Comparison of ENCODE assay signal across 8 cellular contexts in the genomic region with DNA sequence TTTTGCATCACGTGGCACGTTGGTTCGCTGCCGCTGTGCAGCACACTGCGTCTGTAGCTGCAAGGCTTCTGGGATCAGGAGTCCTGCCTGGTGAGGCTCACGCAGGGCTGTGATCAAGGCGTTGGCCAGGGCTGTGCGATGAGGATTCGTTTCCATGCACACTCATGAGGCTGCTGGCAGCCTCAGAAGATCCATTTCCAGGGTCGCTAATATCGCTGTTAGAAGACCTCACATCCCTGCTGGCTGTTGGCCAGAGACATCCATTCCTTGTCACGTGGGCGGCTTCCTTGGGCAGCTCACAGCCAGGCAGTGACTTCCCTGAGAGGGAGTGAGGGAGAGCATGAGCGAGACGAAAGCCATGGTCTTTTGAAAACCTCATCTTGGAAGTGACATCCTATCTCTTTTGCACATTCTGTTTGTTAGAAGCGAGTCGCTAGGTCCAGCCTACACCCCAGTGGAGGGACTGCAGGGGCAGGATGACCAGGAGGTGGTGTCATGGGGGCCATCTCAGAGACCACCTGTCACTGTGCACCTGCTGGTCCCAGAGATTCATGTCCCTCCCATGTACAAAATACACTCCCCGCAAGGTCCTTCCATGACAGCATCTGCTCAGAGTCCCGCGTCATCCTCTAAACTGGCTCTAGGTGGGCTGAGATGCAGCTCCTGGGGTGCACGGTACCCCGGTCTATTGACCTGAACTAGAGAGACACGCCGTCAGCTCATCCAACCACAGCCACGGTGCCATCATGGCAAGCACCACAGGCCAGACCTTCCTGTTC. TPM values are rescaled to one million over a fixed set of nuclear protein-coding genes. Genes with fewer than 3 reads are reported as not detected.
A peak's percentile ranks its signal among the peaks of the same experiment; 100 is the strongest.
DNase-seq lines count a peak whose midpoint lies in the region; ATAC-seq, FAIRE-seq and TF ChIP-seq lines count a peak whose summit lies in the region.
"Had no signal": no experiment of that assay in that cellular context is flagged by ENCODE, and none has a peak within 500 bp of the region (broad histone marks: within the 10 kb centered on the region; RNA-seq: fewer than 3 reads in every experiment).

No MANE protein-coding gene starts in this region.

- TF ChIP-seq POLR2A in adrenal gland (IDR thresholded peaks at IDR 0.05): peak in 1 of 2 donors; percentile 19

- H3K9me3 ChIP-seq in adrenal gland (replicated peaks in 1 of 3) (no peaks in the 10 kb centered on the region), right cardiac atrium (ENCODE audit: control insufficient read depth, low read length) (no peaks in the 10 kb centered on the region), skeletal muscle satellite cell (replicated peaks; ENCODE audit: low read length) (no peaks in the 10 kb centered on the region)

- TF ChIP-seq CTCF in adrenal gland (IDR thresholded peaks at IDR 0.05) (no peak), D721Med (IDR thresholded peaks at IDR 0.05; ENCODE audit: insufficient read depth, missing control alignments) (no peak)

- peak overlapping the region in 3 of 5 donors; percentile 55 to 86 (median 84) for H3K27ac ChIP-seq in adrenal gland
- H3K27ac ChIP-seq in right cardiac atrium (ENCODE audit: low read length): no peak overlapping the region

- DNase-seq in M059J (ENCODE audit: low read depth) (peak; percentile 32), adrenal gland (peak; percentile 39 to 84 (median 64)), right cardiac atrium (peak; percentile 75 to 80 (median 78)), D721Med (ENCODE audit: insufficient read length, low spot score) (no peak), glomerular visceral epithelial cell (ENCODE audit: extremely low spot score) (no peak), iPS-NIHi7 (ENCODE audit: extremely low spot score) (no peak)

- intact Hi-C loops in adrenal gland (cut with DNase I) (no loop called here), right cardiac atrium (cut with DNase I) (no loop called here)

- 45 to 52% (median 50%) methylated on average over 18 to 25 of the region's 25 CpGs for WGBS in adrenal gland, 4 donors
- WGBS in right cardiac atrium: 44% methylated on average over 25 of the region's 25 CpGs

- H3K4me1 ChIP-seq in adrenal gland (replicated peaks in 1 of 2) (peaks cover 26 to 37% of the 10 kb centered on the region in 2 donors), right cardiac atrium (ENCODE audit: control insufficient read depth, insufficient read depth, low read length) (peaks cover 14% of the 10 kb centered on the region), skeletal muscle satellite cell (ENCODE audit: control insufficient read depth, insufficient read depth, low read length) (peaks cover 21% of the 10 kb centered on the region)

- H3K27me3 ChIP-seq in adrenal gland (no peaks in the 10 kb centered on the region), right cardiac atrium (ENCODE audit: control insufficient read depth, insufficient read depth) (no peaks in the 10 kb centered on the region), skeletal muscle satellite cell (ENCODE audit: control insufficient read depth, insufficient read depth, low read length) (no peaks in the 10 kb centered on the region)

- H3K4me3 ChIP-seq in adrenal gland (no peak overlapping the region), right cardiac atrium (ENCODE audit: low read length) (no peak overlapping the region), skeletal muscle satellite cell (ENCODE audit: low read length) (no peak overlapping the region)

- peak overlapping the region; percentile 50 for H3K4me2 ChIP-seq in skeletal muscle satellite cell (ENCODE audit: low read length)

- H3K36me3 ChIP-seq in adrenal gland (replicated peaks in 1 of 2): no peaks in the 10 kb centered on the region
- H3K36me3 ChIP-seq in skeletal muscle satellite cell (ENCODE audit: insufficient read depth, low read length): no peaks in the 10 kb centered on the region

- peak overlapping the region; percentile 49 for H3K9ac ChIP-seq in skeletal muscle satellite cell (ENCODE audit: low read depth, low read length)

- ATAC-seq in right cardiac atrium: peak; percentile 69 to 80
- ATAC-seq: activated T-helper 17 cell treated with anti-CD3 and anti-CD28 coated beads, Interleukin-2, amount 50 U/mL, for 72 hours had no signal

- FAIRE-seq in D721Med (lab: Jason Lieb, UNC): no peak

RNA-seq across cellular contexts. Expression of a gene that starts 12.2 kb away (rescaled TPM):
- total RNA-seq in M059J (2014; rRNA removed; shearing (Covaris generic)): 7.5 and 15.8 TPM in 2 replicates
- total RNA-seq in adrenal gland (10 to 100 TPM; 15.5 to 35.2 (median 21.9) TPM), right cardiac atrium (10 to 100 TPM; 11.6 to 18.2 (median 14.6) TPM)
- polyA plus RNA-seq in adrenal gland (10 to 100 TPM in 2 of 3 donors, 1 to 10 TPM in 1; 8.2 to 73.9 (median 33.8) TPM), right cardiac atrium (20.8 TPM)
- total RNA-seq in skeletal muscle satellite cell (2012; rRNA removed): 8.1 and 8.4 TPM in 2 replicates

RNA-seq across cellular contexts. Expression of a gene that starts 56.1 kb away (rescaled TPM):
- 0.10 TPM in 1 of 2 replicates, not detected in the other for total RNA-seq in M059J (2014; rRNA removed; shearing (Covaris generic))
- 1 to 10 TPM in 1 of 8 donors, under 1 TPM in 6, not detected in 1; 0.28 to 3.0 (median 0.46) TPM for total RNA-seq in adrenal gland
- polyA plus RNA-seq in adrenal gland: 1 to 10 TPM in 1 of 3 donors, under 1 TPM in 2; 0.05 to 1.1 (median 0.24) TPM
- total RNA-seq in right cardiac atrium: under 1 TPM; 0.23 to 0.40 (median 0.34) TPM
- polyA plus RNA-seq in right cardiac atrium: 0.20 TPM
- total RNA-seq in skeletal muscle satellite cell (2012; rRNA removed): 0.22 and 0.25 TPM in 2 replicates

Comparison
In these comparisons a context has a peak if more than half of its experiments do, and no peak if none do; other contexts are left out.
1. DNase-seq: peak in M059J (single experiment), adrenal gland (7 of 7) and right cardiac atrium (3 of 3); none in D721Med (single experiment), glomerular visceral epithelial cell (single experiment) and iPS-NIHi7 (single experiment).